Comparison of ENCODE assay signal across 17 cellular contexts in the genomic region with DNA sequence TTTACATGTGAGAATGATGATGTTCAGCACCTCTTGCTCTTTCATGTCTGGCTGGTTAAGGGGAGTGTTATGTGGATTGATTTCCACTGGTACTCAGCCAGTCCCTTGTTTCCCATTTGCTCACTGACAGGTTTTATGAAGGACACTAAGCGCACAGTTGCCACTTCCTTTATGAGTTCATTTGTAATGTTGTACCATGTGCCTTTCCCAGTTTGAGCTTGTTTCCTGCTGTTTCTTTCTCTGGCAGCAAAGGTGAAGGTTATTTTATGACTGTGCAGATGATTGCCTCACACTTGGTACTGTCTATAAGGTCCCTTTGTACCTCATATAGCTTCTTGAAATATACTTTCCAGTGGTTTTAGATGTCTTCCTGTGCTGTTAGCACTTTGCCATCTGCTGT.
DNase-seq lines count a peak whose midpoint lies in the region; ATAC-seq and TF ChIP-seq lines count a peak whose summit lies in the region.
"Had no signal": no experiment of that assay in that cellular context is flagged by ENCODE, and none has a peak within 500 bp of the region (broad histone marks: within the 10 kb centered on the region; RNA-seq: fewer than 3 reads in every experiment).

No MANE protein-coding gene starts in this region.

- H3K4me3 ChIP-seq in DND-41 (ENCODE audit: low read depth in 1 of 2, low read length in 2 of 2): no peak overlapping the region
- H3K4me3 ChIP-seq: thoracic aorta had no signal

- H3K9me3 Mint-ChIP-seq in activated T-helper 17 cell treated with anti-CD3 and anti-CD28 coated beads, Interleukin-2, amount 50 U/mL, for 72 hours: peaks cover 4% of the 10 kb centered on the region
- H3K9me3 Mint-ChIP-seq: H9, WTC11 had no signal

- H2AFZ ChIP-seq in DND-41 (ENCODE audit: low read depth, low read length): 0 out of 2 replicates have a peak overlapping the region, but pooled peaks have one; percentile 13

- no peaks in the 10 kb centered on the region for H3K79me2 ChIP-seq in DND-41 (ENCODE audit: insufficient read depth, low read length)

- peaks cover 25% of the 10 kb centered on the region for H3K4me1 ChIP-seq in DND-41 (ENCODE audit: insufficient read depth, low read length)
- H3K4me1 ChIP-seq: BE2C had no signal

- no peak for TF ChIP-seq CTCF in DND-41 (IDR thresholded peaks at IDR 0.05; ENCODE audit: borderline replicate concordance, extremely low read depth, low read length, poor library complexity, severe bottlenecking)

- no peaks in the 10 kb centered on the region for H3K27me3 ChIP-seq in DND-41 (ENCODE audit: insufficient read depth, low read length, poor library complexity)
- H3K27me3 ChIP-seq: BE2C had no signal

- no peaks in the 10 kb centered on the region for H3K36me3 Mint-ChIP-seq in activated T-helper 17 cell treated with anti-CD3 and anti-CD28 coated beads, Interleukin-2, amount 50 U/mL, for 72 hours (ENCODE audit: low read depth)
- H3K36me3 Mint-ChIP-seq: WTC11 had no signal

- no peaks in the 10 kb centered on the region for H3K4me1 Mint-ChIP-seq in activated T-helper 17 cell treated with anti-CD3 and anti-CD28 coated beads, Interleukin-2, amount 50 U/mL, for 72 hours
- H3K4me1 Mint-ChIP-seq: H9 had no signal

- H3K27ac Mint-ChIP-seq in activated T-helper 17 cell treated with anti-CD3 and anti-CD28 coated beads, Interleukin-2, amount 50 U/mL, for 72 hours: no peak overlapping the region
- H3K27ac Mint-ChIP-seq: activated CD8-positive, alpha-beta T cell treated with anti-CD3 and anti-CD28 coated beads, Interleukin-2, amount 10 ng/mL, durations not matched to agents 7 days and 5 days; H9; WTC11 had no signal

- ATAC-seq in DND-41 (ENCODE audit: insufficient read depth, low read depth) (peak; percentile 59), GM19351 (IDR thresholded peaks at IDR 0.05; ENCODE audit: unreplicated experiment) (peak; percentile 32), HG03521 (IDR thresholded peaks at IDR 0.05; ENCODE audit: unreplicated experiment) (no peak)
- ATAC-seq in activated T-helper 17 cell treated with anti-CD3 and anti-CD28 coated beads, Interleukin-2, amount 50 U/mL, for 72 hours (replicated peaks): peak; percentile 19
- ATAC-seq: activated CD8-positive, alpha-beta T cell treated with anti-CD3 and anti-CD28 coated beads, Interleukin-2, amount 10 ng/mL, durations not matched to agents 7 days and 5 days; left cardiac atrium; Right ventricle myocardium inferior; WTC11 had no signal

- H3K36me3 ChIP-seq in DND-41 (ENCODE audit: insufficient read depth, low read length): no peaks in the 10 kb centered on the region
- H3K36me3 ChIP-seq: BE2C, thoracic aorta had no signal

- no peaks in the 10 kb centered on the region for H4K20me1 ChIP-seq in DND-41 (ENCODE audit: insufficient read depth, low read length)

- H3K27me3 Mint-ChIP-seq in activated T-helper 17 cell treated with anti-CD3 and anti-CD28 coated beads, Interleukin-2, amount 50 U/mL, for 72 hours: no peaks in the 10 kb centered on the region

- H3K4me3 Mint-ChIP-seq in activated T-helper 17 cell treated with anti-CD3 and anti-CD28 coated beads, Interleukin-2, amount 50 U/mL, for 72 hours: no peak overlapping the region
- H3K4me3 Mint-ChIP-seq: activated CD8-positive, alpha-beta T cell treated with anti-CD3 and anti-CD28 coated beads, Interleukin-2, amount 10 ng/mL, durations not matched to agents 7 days and 5 days; H9; WTC11 had no signal

- DNase-seq in DND-41 (no peak), lung microvascular endothelial cell (ENCODE audit: low read depth in 2 of 2) (peak; percentile 19 to 45), C1 segment of cervical spinal cord (lab: John Stamatoyannopoulos, UW) (no peak)
- DNase-seq in stimulated activated CD8-positive, alpha-beta memory T cell treated with anti-CD3 and anti-CD28 coated beads, Interleukin-4, amount 100 ng/mL, for 48 hours: no peak
- DNase-seq: activated CD8-positive, alpha-beta T cell treated with anti-CD3 and anti-CD28 coated beads, Interleukin-2, amount 10 ng/mL, durations not matched to agents 7 days and 5 days; BE2C; foreskin melanocyte; H9; left cardiac atrium; NCI-H345; stimulated activated CD4-positive, alpha-beta T cell treated with anti-CD3 and anti-CD28 coated beads, Interleukin-2, amount 100 ng/mL, for 48 hours had no signal

- no peak overlapping the region for H3K9ac ChIP-seq in DND-41 (ENCODE audit: low read depth, low read length)

- no peak overlapping the region; the same call in 1 of the 2 replicates for H3K27ac ChIP-seq in DND-41 (ENCODE audit: low read length)
- H3K27ac ChIP-seq: thoracic aorta had no signal

- no peak overlapping the region for H3K4me2 ChIP-seq in DND-41 (ENCODE audit: insufficient read depth, low read length)

- H3K9me3 ChIP-seq in DND-41 (ENCODE audit: insufficient read depth, low read length, severe bottlenecking): no peaks in the 10 kb centered on the region
- H3K9me3 ChIP-seq: BE2C, thoracic aorta had no signal

Comparison
In these comparisons a context has a peak if more than half of its experiments do, and no peak if none do; other contexts are left out.
1. DNase-seq: peak in lung microvascular endothelial cell (2 of 2); none in DND-41 (single experiment), stimulated activated CD8-positive, alpha-beta memory T cell treated with anti-CD3 and anti-CD28 coated beads, Interleukin-4, amount 100 ng/mL, for 48 hours (single experiment) and C1 segment of cervical spinal cord (0 of 14).